ENCODE assay signal across 13 cellular contexts in genomic region chr13:46633416-46633815, GRCh38.
DNase-seq lines count a peak whose midpoint lies in the region; ATAC-seq, FAIRE-seq and TF ChIP-seq lines count a peak whose summit lies in the region.
"Had no signal": no experiment of that assay in that cellular context is flagged by ENCODE, and none has a peak within 500 bp of the region (broad histone marks: within the 10 kb centered on the region; RNA-seq: fewer than 3 reads in every experiment).

No MANE protein-coding gene starts in this region.

- no peak overlapping the region for H3K4me3 Mint-ChIP-seq in astrocyte (ENCODE audit: unreplicated experiment)
- H3K4me3 Mint-ChIP-seq: activated CD4-positive, alpha-beta memory T cell treated with anti-CD3 and anti-CD28 coated beads for 36 hours; activated naive CD8-positive, alpha-beta T cell treated with anti-CD3 and anti-CD28 coated beads, Interleukin-2, amount 50 U/mL, for 24 hours; naive thymus-derived CD8-positive, alpha-beta T cell had no signal

- no peaks in the 10 kb centered on the region for H3K27me3 Mint-ChIP-seq in astrocyte (ENCODE audit: low read depth, unreplicated experiment)
- H3K27me3 Mint-ChIP-seq: activated CD4-positive, alpha-beta memory T cell treated with anti-CD3 and anti-CD28 coated beads for 36 hours; activated naive CD8-positive, alpha-beta T cell treated with anti-CD3 and anti-CD28 coated beads, Interleukin-2, amount 50 U/mL, for 24 hours; naive thymus-derived CD8-positive, alpha-beta T cell had no signal

- peak overlapping the region; percentile 60 for H3K27ac ChIP-seq in astrocyte (ENCODE audit: low read depth, low read length)
- H3K27ac ChIP-seq: tibial artery had no signal

- peaks cover 43% of the 10 kb centered on the region for H3K4me1 Mint-ChIP-seq in astrocyte (ENCODE audit: low read depth, unreplicated experiment)

- peak; percentile 15 for ATAC-seq in left ventricle myocardium superior
- ATAC-seq in Right ventricle myocardium inferior = no peak
- no peak for ATAC-seq in HG03196 (IDR thresholded peaks at IDR 0.05; ENCODE audit: unreplicated experiment)
- no peak for ATAC-seq in GM19397 (IDR thresholded peaks at IDR 0.05; ENCODE audit: unreplicated experiment)
- ATAC-seq: activated naive CD8-positive, alpha-beta T cell treated with anti-CD3 and anti-CD28 coated beads, Interleukin-2, amount 50 U/mL, for 24 hours; naive thymus-derived CD8-positive, alpha-beta T cell had no signal

- no peaks in the 10 kb centered on the region for H3K36me3 Mint-ChIP-seq in astrocyte (ENCODE audit: low read depth, unreplicated experiment)

- TF ChIP-seq CTCF in astrocyte (IDR thresholded peaks at IDR 0.05; ENCODE audit: insufficient read depth, low read depth, low read length) = no peak

- H3K79me2 ChIP-seq in astrocyte (ENCODE audit: insufficient read depth, low read length) = peaks cover 68% of the 10 kb centered on the region

- H4K20me1 ChIP-seq in astrocyte (ENCODE audit: insufficient read depth, low read length) = peaks cover 47% of the 10 kb centered on the region

- peak overlapping the region; percentile 64 for H3K4me2 ChIP-seq in astrocyte (ENCODE audit: low read length)

- intact Hi-C loops in left ventricle myocardium superior (cut with micrococcal nuclease) (no loop called here), Right ventricle myocardium inferior (cut with DNase I) (no loop called here)

- H3K4me3 ChIP-seq in astrocyte (ENCODE audit: insufficient read depth, low read depth, low read length) = no peak overlapping the region
- H3K4me3 ChIP-seq: tibial artery had no signal

- FAIRE-seq in astrocyte (lab: Jason Lieb, UNC) = peak; percentile 87

- no peak overlapping the region for H3K9ac ChIP-seq in astrocyte (ENCODE audit: low read length)

- H3K9me3 ChIP-seq in astrocyte (ENCODE audit: insufficient read depth, low read depth, low read length) = no peaks in the 10 kb centered on the region
- H3K9me3 ChIP-seq: tibial artery had no signal

- no peaks in the 10 kb centered on the region for H3K27me3 ChIP-seq in astrocyte (ENCODE audit: insufficient read depth, low read length)
- H3K27me3 ChIP-seq: tibial artery had no signal

- H2AFZ ChIP-seq in astrocyte (ENCODE audit: low read depth, low read length) = no peak overlapping the region

- DNase-seq in left ventricle myocardium superior (no peak), Right ventricle myocardium inferior (ENCODE audit: missing footprints) (no peak), astrocyte (ENCODE audit: low read depth) (peak; percentile 90), iris pigment epithelial cell (ENCODE audit: low read depth) (peak; percentile 83), NCI-H748 (lab: John Stamatoyannopoulos, UW; ENCODE audit: unreplicated experiment) (no peak), dermis blood vessel endothelial cell (no peak)
- DNase-seq: activated CD4-positive, alpha-beta memory T cell treated with anti-CD3 and anti-CD28 coated beads for 36 hours; activated naive CD8-positive, alpha-beta T cell treated with anti-CD3 and anti-CD28 coated beads, Interleukin-2, amount 50 U/mL, for 24 hours; head of caudate nucleus; naive thymus-derived CD8-positive, alpha-beta T cell; tibial artery had no signal

- H3K27ac Mint-ChIP-seq in astrocyte (ENCODE audit: unreplicated experiment) = peak overlapping the region; percentile 86
- H3K27ac Mint-ChIP-seq: activated CD4-positive, alpha-beta memory T cell treated with anti-CD3 and anti-CD28 coated beads for 36 hours; activated naive CD8-positive, alpha-beta T cell treated with anti-CD3 and anti-CD28 coated beads, Interleukin-2, amount 50 U/mL, for 24 hours had no signal

- no peaks in the 10 kb centered on the region for H3K36me3 ChIP-seq in astrocyte (ENCODE audit: insufficient read depth, low read length)
- H3K36me3 ChIP-seq: tibial artery had no signal

- H3K9me3 Mint-ChIP-seq in astrocyte (ENCODE audit: unreplicated experiment) = peaks cover 3% of the 10 kb centered on the region
- H3K9me3 Mint-ChIP-seq: activated CD4-positive, alpha-beta memory T cell treated with anti-CD3 and anti-CD28 coated beads for 36 hours; activated naive CD8-positive, alpha-beta T cell treated with anti-CD3 and anti-CD28 coated beads, Interleukin-2, amount 50 U/mL, for 24 hours; naive thymus-derived CD8-positive, alpha-beta T cell had no signal

- H3K4me1 ChIP-seq in astrocyte (ENCODE audit: insufficient read depth, low read length) = peaks cover 9% of the 10 kb centered on the region

Comparison
In these comparisons a context has a peak if more than half of its experiments do, and no peak if none do; other contexts are left out.
1. DNase-seq: peak in astrocyte (single experiment) and iris pigment epithelial cell (single experiment); none in left ventricle myocardium superior (single experiment), Right ventricle myocardium inferior (single experiment), NCI-H748 (single experiment) and dermis blood vessel endothelial cell (single experiment).